In genomic region chr2:165743442-165743841, GRCh38 we compare ENCODE assay signal across 11 cellular contexts. TPM values are rescaled to one million over a fixed set of nuclear protein-coding genes. Genes with fewer than 3 reads are reported as not detected.
DNase-seq lines count a peak whose midpoint lies in the region; ATAC-seq lines count a peak whose summit lies in the region.
"Had no signal": no experiment of that assay in that cellular context is flagged by ENCODE, and none has a peak within 500 bp of the region (broad histone marks: within the 10 kb centered on the region; RNA-seq: fewer than 3 reads in every experiment).

No MANE protein-coding gene starts in this region.

- ATAC-seq in GM18907 (IDR thresholded peaks at IDR 0.05; ENCODE audit: unreplicated experiment) = peak; percentile 95
- peak; percentile 81 for ATAC-seq in HG02571 (IDR thresholded peaks at IDR 0.05; ENCODE audit: unreplicated experiment)
- peak; percentile 94 for ATAC-seq in HG03457 (IDR thresholded peaks at IDR 0.05; ENCODE audit: unreplicated experiment)
- ATAC-seq in central memory CD8-positive, alpha-beta T cell (replicated peaks; ENCODE audit: extremely low read depth, poor library complexity, severe bottlenecking) = peak; percentile 32
- ATAC-seq: activated naive CD4-positive, alpha-beta T cell treated with anti-CD3 and anti-CD28 coated beads, Interleukin-2, amount 50 U/mL, for 72 hours; left colon had no signal

- no peaks in the 10 kb centered on the region for H3K27me3 Mint-ChIP-seq in central memory CD8-positive, alpha-beta T cell

- H3K4me1 Mint-ChIP-seq in central memory CD8-positive, alpha-beta T cell = no peaks in the 10 kb centered on the region

- intact Hi-C loops in cardiac septum (cut with DNase I) = no loop called here

- no peaks in the 10 kb centered on the region for H3K9me3 Mint-ChIP-seq in central memory CD8-positive, alpha-beta T cell
- H3K9me3 Mint-ChIP-seq: activated naive CD4-positive, alpha-beta T cell treated with anti-CD3 and anti-CD28 coated beads, Interleukin-2, amount 50 U/mL, for 72 hours had no signal

- no peak for DNase-seq in central memory CD8-positive, alpha-beta T cell (ENCODE audit: low spot score in 2 of 2)
- DNase-seq in NCI-H82 (lab: John Stamatoyannopoulos, UW) (no peak), cardiac septum (ENCODE audit: low spot score) (no peak), NCI-H2029 treated with DMSO at 0.1 percent for 48 hours (lab: John Stamatoyannopoulos, UW) (no peak), 8988T (no peak)
- DNase-seq: left colon, NCI-H524 had no signal

- H3K4me3 Mint-ChIP-seq in central memory CD8-positive, alpha-beta T cell = no peak overlapping the region

- peaks cover 15% of the 10 kb centered on the region for H3K36me3 Mint-ChIP-seq in central memory CD8-positive, alpha-beta T cell (ENCODE audit: insufficient read depth)
- H3K36me3 Mint-ChIP-seq: activated naive CD4-positive, alpha-beta T cell treated with anti-CD3 and anti-CD28 coated beads, Interleukin-2, amount 50 U/mL, for 72 hours had no signal

- no peak overlapping the region for H3K27ac Mint-ChIP-seq in central memory CD8-positive, alpha-beta T cell (ENCODE audit: low read depth)
- H3K27ac Mint-ChIP-seq: activated naive CD4-positive, alpha-beta T cell treated with anti-CD3 and anti-CD28 coated beads, Interleukin-2, amount 50 U/mL, for 72 hours had no signal

RNA-seq across cellular contexts. Expression of gene GALNT3, which starts 50.6 kb away (rescaled TPM):
- total RNA-seq in cardiac septum = 0.27 TPM

Comparison
In these comparisons a context has a peak if more than half of its experiments do, and no peak if none do; other contexts are left out.
1. ATAC-seq: peak in every context shown above with its lines; median percentile 95 in GM18907; 94 in HG03457; 81 in HG02571; 32 in central memory CD8-positive, alpha-beta T cell.